In genomic region chr14:50319293-50319692, GRCh38 we compare ENCODE assay signal across 20 cellular contexts. TPM values are rescaled to one million over a fixed set of nuclear protein-coding genes. Genes with fewer than 3 reads are reported as not detected.
DNase-seq lines count a peak whose midpoint lies in the region; ATAC-seq and TF ChIP-seq lines count a peak whose summit lies in the region.
"Had no signal": no experiment of that assay in that cellular context is flagged by ENCODE, and none has a peak within 500 bp of the region (broad histone marks: within the 10 kb centered on the region; RNA-seq: fewer than 3 reads in every experiment).

No MANE protein-coding gene starts in this region.

- no peak overlapping the region for H3K9ac ChIP-seq in adipocyte (ENCODE audit: low read length)

- POLR2A ChIA-PET in HEK293 (lab: Yijun Ruan, JAX), result no interaction called here

- no peak overlapping the region for H3K4me3 ChIP-seq in ACC112 (ENCODE audit: low read depth, low read length)
- no peak overlapping the region for H3K4me3 ChIP-seq in HEK293 (ENCODE audit: low read depth, low read length)
- H3K4me3 ChIP-seq in adipocyte (ENCODE audit: low read length), result no peak overlapping the region
- H3K4me3 ChIP-seq in foreskin fibroblast (ENCODE audit: low read depth in 1 of 2, low read length in 2 of 2), result no peak overlapping the region
- no peak overlapping the region for H3K4me3 ChIP-seq in testis
- no peak overlapping the region for H3K4me3 ChIP-seq in BE2C (ENCODE audit: low read depth, low read length)
- H3K4me3 ChIP-seq in body of pancreas, result no peak overlapping the region
- H3K4me3 ChIP-seq: mucosa of descending colon, right lobe of liver had no signal

- DNase-seq in adipocyte (ENCODE audit: low read depth) (peak; percentile 48), foreskin fibroblast (peak; percentile 64 to 71), testis (no peak), BE2C (no peak), body of pancreas (no peak)
- DNase-seq: ACHN; activated CD4-positive, alpha-beta T cell treated with anti-CD3 and anti-CD28 coated beads, Interleukin-2, amount 50 U/mL, for 48 hours; activated naive CD4-positive, alpha-beta T cell treated with anti-CD3 and anti-CD28 coated beads, Interleukin-2, amount 50 U/mL, for 16 hours; activated T-cell treated with anti-CD3 and anti-CD28 coated beads, Interleukin-2, amount 50 U/mL, for 1 hour; left cardiac atrium; mucosa of descending colon; NCI-H1092; NCI-H2107; NCI-H524 treated with DMSO at 0.1 percent for 48 hours; right lobe of liver had no signal

- TF ChIP-seq POLR2A in testis (IDR thresholded peaks at IDR 0.05) (no peak), body of pancreas (IDR thresholded peaks at IDR 0.05) (no peak)

- peaks cover 15% of the 10 kb centered on the region for H3K79me2 ChIP-seq in ACC112 (ENCODE audit: control insufficient read depth, insufficient read depth, low read length, unreplicated experiment)

- CTCF ChIA-PET in HEK293 (lab: Yijun Ruan, JAX), result interaction anchor here (1.4 to 2.7 kb wide), 3 partner anchors 13 to 456 kb away, joined by 3 to 12 read pairs (median 4); no protein-coding TSS in a partner anchor

- no peak for TF ChIP-seq CTCF in HEK293 (tag by site-specific recombination; IDR thresholded peaks at IDR 0.05)
- TF ChIP-seq CTCF in foreskin fibroblast (IDR thresholded peaks at IDR 0.05; ENCODE audit: low read depth, low read length), result no peak
- TF ChIP-seq CTCF in testis (IDR thresholded peaks at IDR 0.05), result no peak
- TF ChIP-seq CTCF in BE2C (IDR thresholded peaks at IDR 0.05; ENCODE audit: low read depth, low read length), result no peak
- TF ChIP-seq CTCF in body of pancreas (IDR thresholded peaks at IDR 0.05), result no peak

- intact Hi-C loops in testis (cut with DNase I; ENCODE audit: low total_unique reads) (loop anchor here (10.0 kb wide), 1 partner anchor 216 kb away; the partner anchor contains the start of gene MAP4K5), body of pancreas (cut with DNase I) (loop anchor here (5.0 to 10.0 kb wide), 2 partner anchors 213 to 456 kb away; partner anchors contain the start of gene MAP4K5)

- H3K27ac ChIP-seq in ACC112 (ENCODE audit: low read depth, low read length) (peak overlapping the region; percentile 100), HEK293 (ENCODE audit: extremely low read depth, low read depth, low read length) (no peak overlapping the region), testis (peak overlapping the region in 1 of 2 donors; percentile 68), body of pancreas (no peak overlapping the region)
- H3K27ac ChIP-seq: neutrophil, right lobe of liver had no signal

- H3K9me3 ChIP-seq in HEK293 (ENCODE audit: control insufficient read depth, insufficient read depth, low read depth, low read length) (no peaks in the 10 kb centered on the region), adipocyte (ENCODE audit: control insufficient read depth, low read length) (no peaks in the 10 kb centered on the region), testis (no peaks in the 10 kb centered on the region), BE2C (no peaks in the 10 kb centered on the region), body of pancreas (no peaks in the 10 kb centered on the region)
- H3K9me3 ChIP-seq: mucosa of descending colon, neutrophil, right lobe of liver had no signal

- peaks cover 30% of the 10 kb centered on the region for H3K4me1 ChIP-seq in ACC112 (ENCODE audit: control insufficient read depth, insufficient read depth, low read length, unreplicated experiment)
- H3K4me1 ChIP-seq in HEK293 (ENCODE audit: control insufficient read depth, insufficient read depth, low read length), result peaks cover 3% of the 10 kb centered on the region; the same call in 1 of the 2 replicates
- H3K4me1 ChIP-seq in adipocyte (ENCODE audit: control insufficient read depth, insufficient read depth, low read length), result peaks cover 25% of the 10 kb centered on the region
- H3K4me1 ChIP-seq in testis, result no peaks in the 10 kb centered on the region
- peaks cover 3% of the 10 kb centered on the region; the same call in 1 of the 2 replicates for H3K4me1 ChIP-seq in BE2C
- peaks cover 11% of the 10 kb centered on the region for H3K4me1 ChIP-seq in body of pancreas
- H3K4me1 ChIP-seq: right lobe of liver had no signal

- H3K36me3 ChIP-seq in ACC112 (ENCODE audit: insufficient read depth, low read length) (peaks cover 3% of the 10 kb centered on the region; the same call in 1 of the 2 replicates), HEK293 (ENCODE audit: control insufficient read depth in 2 of 2, insufficient read depth in 1 of 2, low read length in 2 of 2) (peaks cover 4 to 18% of the 10 kb centered on the region in 2 experiments), adipocyte (ENCODE audit: control insufficient read depth, insufficient read depth, low read length, severe bottlenecking) (peaks cover 6% of the 10 kb centered on the region), testis (ENCODE audit: low read depth, missing control alignments) (no peaks in the 10 kb centered on the region), BE2C (peaks cover 6% of the 10 kb centered on the region), body of pancreas (replicated peaks in 1 of 2; ENCODE audit: insufficient read depth in 1 of 2, low read depth in 2 of 2) (peaks cover 0 to 3% of the 10 kb centered on the region in 2 donors)

- ATAC-seq in HG03097 (IDR thresholded peaks at IDR 0.05; ENCODE audit: low FRiP score, unreplicated experiment), result no peak
- ATAC-seq in body of pancreas, result no peak
- ATAC-seq: HepG2, left cardiac atrium, mucosa of descending colon, right lobe of liver had no signal

- H2AFZ ChIP-seq in ACC112 (ENCODE audit: low read length, unreplicated experiment), result no peak overlapping the region

- WGBS in testis, 2 donors, result 85 to 89% methylated on average over 1 of the region's 1 CpG
- 54 to 79% methylated on average over 1 of the region's 1 CpG for WGBS in body of pancreas, 2 donors

- no peaks in the 10 kb centered on the region for H3K27me3 ChIP-seq in ACC112 (ENCODE audit: insufficient read depth, low read length)
- no peaks in the 10 kb centered on the region for H3K27me3 ChIP-seq in adipocyte (replicated peaks; ENCODE audit: control insufficient read depth, insufficient read depth, low read length)
- no peaks in the 10 kb centered on the region for H3K27me3 ChIP-seq in testis
- no peaks in the 10 kb centered on the region for H3K27me3 ChIP-seq in BE2C
- no peaks in the 10 kb centered on the region for H3K27me3 ChIP-seq in body of pancreas
- H3K27me3 ChIP-seq: neutrophil, right lobe of liver had no signal

TF ChIP-seq in HEK293, 187 proteins besides CTCF, POLR2A, EP300 and RAD21:
- TF ChIP-seq ZNF350 (tag by site-specific recombination; IDR thresholded peaks at IDR 0.05), result no peak
- TF ChIP-seq ZNF335 (tag by site-specific recombination; conservative IDR thresholded peaks at IDR 0.05), result peak; percentile 3; the same call in 1 of the 2 replicates
TF ChIP-seq in HEK293: peak in this region for 1.

RNA-seq across cellular contexts. Expression of gene DMAC2L, which starts 7.2 kb away (rescaled TPM):
- total RNA-seq in testis (10 to 100 TPM; 30.0 to 33.5 TPM), body of pancreas (1 to 10 TPM; 2.6 to 3.9 TPM)
- polyA plus RNA-seq in testis (ENCODE audit: insufficient read depth, low read depth, low replicate concordance), result 50.8 TPM
- 12.4 TPM for polyA plus RNA-seq in BE2C (2012; ENCODE audit: insufficient read depth, insufficient read length, low read depth)

RNA-seq across cellular contexts. Expression of gene L2HGDH, which starts 7.3 kb away (rescaled TPM):
- total RNA-seq in testis (1 to 10 TPM; 7.9 to 8.9 TPM), body of pancreas (1 to 10 TPM; 3.4 to 4.9 TPM)
- 8.5 TPM for polyA plus RNA-seq in testis (ENCODE audit: insufficient read depth, low read depth, low replicate concordance)
- 8.9 TPM for polyA plus RNA-seq in BE2C (2012; ENCODE audit: insufficient read depth, insufficient read length, low read depth)

Comparison
In these comparisons a context has a peak if more than half of its experiments do, and no peak if none do; other contexts are left out.
1. DNase-seq: peak in adipocyte (single experiment) and foreskin fibroblast (2 of 2); none in testis (single experiment), BE2C (single experiment) and body of pancreas (0 of 4).
2. RNA of gene DMAC2L, which starts 7.2 kb away (total RNA-seq): 30.0 to 33.5 TPM in testis; 2.6 to 3.9 TPM in body of pancreas; every median in the first group is over 4 times any median in the second.